Comparison of ENCODE assay signal across 8 cellular contexts in the genomic region with DNA sequence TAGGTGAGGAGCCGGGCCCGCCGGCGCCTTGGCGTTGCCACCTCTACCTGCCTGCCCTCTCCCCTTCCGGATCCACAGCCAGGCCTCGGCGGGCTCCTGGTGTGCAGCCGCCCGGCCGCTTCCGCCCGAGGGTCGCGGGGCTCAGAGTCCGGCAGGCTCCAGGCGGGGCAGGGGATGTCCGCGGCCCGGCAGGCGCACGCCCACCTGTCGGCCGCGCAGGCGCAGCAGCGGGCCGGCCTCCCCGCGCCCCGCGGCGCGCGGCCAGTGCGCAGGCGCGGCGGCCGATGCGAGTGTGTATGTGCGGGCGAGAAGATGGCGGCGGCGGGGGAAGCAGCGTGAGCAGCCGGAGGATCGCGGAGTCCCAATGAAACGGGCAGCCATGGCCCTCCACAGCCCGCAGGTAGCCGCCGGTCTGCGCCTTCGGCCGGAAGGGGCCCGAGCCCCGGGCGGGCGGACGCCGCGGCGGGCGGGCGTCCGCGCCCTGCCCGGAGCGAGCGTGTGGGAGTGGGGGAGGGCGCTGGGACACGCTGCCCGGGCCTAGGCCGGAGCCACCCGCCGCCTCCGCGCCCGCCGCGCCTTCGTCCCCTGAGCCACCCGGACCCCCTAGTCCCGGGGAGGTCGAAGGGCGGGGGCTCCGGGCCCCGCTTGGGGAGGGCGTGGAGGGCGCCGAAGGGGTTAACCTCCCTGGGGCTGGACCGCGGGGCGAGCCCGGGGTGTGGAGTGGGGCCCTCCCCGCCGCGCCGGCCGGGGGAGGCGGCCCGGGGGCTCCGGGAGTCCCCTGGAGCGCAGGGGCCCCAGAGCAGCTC. TPM values are rescaled to one million over a fixed set of nuclear protein-coding genes. Genes with fewer than 3 reads are reported as not detected.
DNase-seq lines count a peak whose midpoint lies in the region; ATAC-seq and TF ChIP-seq lines count a peak whose summit lies in the region.

A gene with protein sequence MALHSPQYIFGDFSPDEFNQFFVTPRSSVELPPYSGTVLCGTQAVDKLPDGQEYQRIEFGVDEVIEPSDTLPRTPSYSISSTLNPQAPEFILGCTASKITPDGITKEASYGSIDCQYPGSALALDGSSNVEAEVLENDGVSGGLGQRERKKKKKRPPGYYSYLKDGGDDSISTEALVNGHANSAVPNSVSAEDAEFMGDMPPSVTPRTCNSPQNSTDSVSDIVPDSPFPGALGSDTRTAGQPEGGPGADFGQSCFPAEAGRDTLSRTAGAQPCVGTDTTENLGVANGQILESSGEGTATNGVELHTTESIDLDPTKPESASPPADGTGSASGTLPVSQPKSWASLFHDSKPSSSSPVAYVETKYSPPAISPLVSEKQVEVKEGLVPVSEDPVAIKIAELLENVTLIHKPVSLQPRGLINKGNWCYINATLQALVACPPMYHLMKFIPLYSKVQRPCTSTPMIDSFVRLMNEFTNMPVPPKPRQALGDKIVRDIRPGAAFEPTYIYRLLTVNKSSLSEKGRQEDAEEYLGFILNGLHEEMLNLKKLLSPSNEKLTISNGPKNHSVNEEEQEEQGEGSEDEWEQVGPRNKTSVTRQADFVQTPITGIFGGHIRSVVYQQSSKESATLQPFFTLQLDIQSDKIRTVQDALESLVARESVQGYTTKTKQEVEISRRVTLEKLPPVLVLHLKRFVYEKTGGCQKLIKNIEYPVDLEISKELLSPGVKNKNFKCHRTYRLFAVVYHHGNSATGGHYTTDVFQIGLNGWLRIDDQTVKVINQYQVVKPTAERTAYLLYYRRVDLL (plus strand): TSS at position 289 of the 806 bp plus-strand sequence. CDS start 91 bp downstream, at position 380.

- intact Hi-C loops in Caco-2 (cut with micrococcal nuclease; ENCODE audit: unreplicated experiment), result loop anchor here (1.0 kb wide), 1 partner anchor 26 kb away; no protein-coding TSS in a partner anchor
- intact Hi-C loops in PC-3 (cut with micrococcal nuclease), result no loop called here
- intact Hi-C loops in esophagus muscularis mucosa (cut with DNase I), result no loop called here

- H3K27ac ChIP-seq in PC-3 (ENCODE audit: low read length) (0 out of 2 replicates have a peak within 1 kb of the TSS, but pooled peaks have one; percentile 18), esophagus muscularis mucosa (replicated peaks in 1 of 4) (peak within 1 kb of the TSS; percentile 80 to 89 (median 88)), muscle layer of duodenum (ENCODE audit: low read length) (peak within 1 kb of the TSS; percentile 77)

- peak within 1 kb of the TSS; percentile 97 for H3K4me2 ChIP-seq in PC-3 (ENCODE audit: low read length)

- H3K9me3 Mint-ChIP-seq in Caco-2 (ENCODE audit: unreplicated experiment), result no peaks in the 10 kb centered on the region

- peaks cover 51% of the 10 kb centered on the region for H3K79me2 ChIP-seq in PC-3 (ENCODE audit: low read length)

- H3K9me3 ChIP-seq in Caco-2 (no peaks in the 10 kb centered on the region), PC-3 (ENCODE audit: low read length) (no peaks in the 10 kb centered on the region), esophagus muscularis mucosa (no peaks in the 10 kb centered on the region), muscle layer of duodenum (ENCODE audit: control insufficient read depth in 1 of 2, low read length in 2 of 2) (no peaks in the 10 kb centered on the region)

- POLR2A ChIA-PET in Caco-2 (lab: Charles Lee) (interaction anchor here (0.5 kb wide), 1 partner anchor 857 kb away, joined by 3 read pairs; no protein-coding TSS in a partner anchor), PC-3 (lab: Charles Lee; ENCODE audit: unreplicated experiment) (no interaction called here)

- under 1% methylated on average over 59 of the region's 106 CpGs for WGBS in esophagus muscularis mucosa

- H3K4me3 ChIP-seq in Caco-2 (ENCODE audit: low read depth, low read length) (peak within 1 kb of the TSS; percentile 83), PC-3 (ENCODE audit: low read length) (peak within 1 kb of the TSS; percentile 94), esophagus muscularis mucosa (peak within 1 kb of the TSS; percentile 70 to 99 (median 95)), muscle layer of duodenum (ENCODE audit: low read depth in 1 of 2, low read length in 2 of 2) (peak within 1 kb of the TSS; percentile 95 to 97)

- no peak for TF ChIP-seq EP300 in esophagus muscularis mucosa (IDR thresholded peaks at IDR 0.05)

- H3K4me1 ChIP-seq in Caco-2, result peaks cover 19% of the 10 kb centered on the region
- peaks cover 17% of the 10 kb centered on the region for H3K4me1 ChIP-seq in PC-3 (ENCODE audit: insufficient read depth, low read length)
- H3K4me1 ChIP-seq in esophagus muscularis mucosa, result peaks cover 16 to 46% (median 40%) of the 10 kb centered on the region in 4 donors
- peaks cover 8 to 16% of the 10 kb centered on the region in 2 donors for H3K4me1 ChIP-seq in muscle layer of duodenum (ENCODE audit: control insufficient read depth in 1 of 2, insufficient read depth in 2 of 2, low read length in 2 of 2)

- peak within 1 kb of the TSS; percentile 94 for H3K4me3 Mint-ChIP-seq in Caco-2 (ENCODE audit: unreplicated experiment)

- BruUV-seq in Caco-2 (replicated peaks; lab: Mats Ljungman, UMichigan) (no TSS peak), PC-3 (replicated peaks; lab: Mats Ljungman, UMichigan) (no TSS peak)

- H3K27ac Mint-ChIP-seq in Caco-2 (ENCODE audit: unreplicated experiment), result peak within 1 kb of the TSS; percentile 91

- DNase-seq in Caco-2 (peak; percentile 86 to 93), GM20000 (ENCODE audit: low spot score) (peak; percentile 99), HUDEP-2 (lab: John Stamatoyannopoulos, UW; ENCODE audit: unreplicated experiment in 76 of 76) (peak in 65 of 76 experiments; percentile 7 to 80 (median 59)), PC-3 (peak; percentile 72), esophagus muscularis mucosa (ENCODE audit: extremely low spot score) (no peak)
- DNase-seq in activated T-cell treated with anti-CD3 and anti-CD28 coated beads, Interleukin-2, amount 50 U/mL, for 1 hour, result peak; percentile 87
- DNase-seq in stimulated activated CD8-positive, alpha-beta memory T cell treated with anti-CD3 and anti-CD28 coated beads, Interleukin-7, amount 100 ng/mL, for 24 hours (ENCODE audit: low read depth), result peak; percentile 48

- no peaks in the 10 kb centered on the region for H3K9me2 ChIP-seq in PC-3 (replicated peaks; ENCODE audit: low read length)

- H2AFZ ChIP-seq in PC-3 (ENCODE audit: low read length), result peak within 1 kb of the TSS; percentile 94

- H3F3A ChIP-seq in PC-3 (ENCODE audit: low read length, unreplicated experiment), result no peaks in the 10 kb centered on the region

- no peaks in the 10 kb centered on the region for H3K27me3 Mint-ChIP-seq in Caco-2 (ENCODE audit: insufficient read depth, unreplicated experiment)

- no peaks in the 10 kb centered on the region for H3K36me3 ChIP-seq in Caco-2 (ENCODE audit: control insufficient read depth, insufficient read depth, low read length)
- H3K36me3 ChIP-seq in PC-3 (ENCODE audit: low read depth, low read length), result 0 out of 2 replicates have a peak, but pooled peaks cover 3% of the 10 kb centered on the region
- H3K36me3 ChIP-seq in esophagus muscularis mucosa, result no peaks in the 10 kb centered on the region
- no peaks in the 10 kb centered on the region for H3K36me3 ChIP-seq in muscle layer of duodenum (ENCODE audit: control insufficient read depth in 1 of 2, insufficient read depth in 2 of 2, low read length in 2 of 2)

- no peak for TF ChIP-seq POLR2A in esophagus muscularis mucosa (IDR thresholded peaks at IDR 0.05; ENCODE audit: low read depth)

- CTCF ChIA-PET in Caco-2 (lab: Charles Lee), result interaction anchor here (1.0 to 2.5 kb wide), 2 partner anchors 26 to 28 kb away, joined by 6 to 17 read pairs; no protein-coding TSS in a partner anchor
- CTCF ChIA-PET in PC-3 (lab: Charles Lee), result no interaction called here

- peaks cover 19% of the 10 kb centered on the region for H3K4me1 Mint-ChIP-seq in Caco-2 (ENCODE audit: low read depth, unreplicated experiment)

- peak; percentile 81 for ATAC-seq in PC-3

- H4K20me1 ChIP-seq in PC-3 (ENCODE audit: low read length), result peaks cover 42% of the 10 kb centered on the region

- TF ChIP-seq CTCF in Caco-2 (IDR thresholded peaks at IDR 0.05; ENCODE audit: insufficient read depth in 1 of 2, low read depth in 1 of 2, low read length in 1 of 2, severe bottlenecking in 1 of 2, unreplicated experiment in 1 of 2) (no peak), GM20000 (IDR thresholded peaks at IDR 0.05; ENCODE audit: extremely low read depth, missing control alignments) (no peak), PC-3 (conservative IDR thresholded peaks at IDR 0.05; ENCODE audit: low read depth, low read length) (no peak), esophagus muscularis mucosa (IDR thresholded peaks at IDR 0.05) (no peak)

- H3K9ac ChIP-seq in PC-3 (ENCODE audit: low read length), result peak within 1 kb of the TSS; percentile 93

- H3K36me3 Mint-ChIP-seq in Caco-2 (ENCODE audit: insufficient read depth, unreplicated experiment), result peaks cover 15% of the 10 kb centered on the region

- H3K27me3 ChIP-seq in Caco-2 (replicated peaks; ENCODE audit: control insufficient read depth, insufficient read depth, low read length), result no peaks in the 10 kb centered on the region
- no peaks in the 10 kb centered on the region for H3K27me3 ChIP-seq in PC-3 (ENCODE audit: low read length)
- no peaks in the 10 kb centered on the region for H3K27me3 ChIP-seq in esophagus muscularis mucosa
- H3K27me3 ChIP-seq in muscle layer of duodenum (ENCODE audit: low read depth, low read length), result no peaks in the 10 kb centered on the region

RNA-seq across cellular contexts. Expression of the gene that starts here (rescaled TPM):
- total RNA-seq in Caco-2 (2022), result 144 and 147 TPM in 2 replicates
- total RNA-seq in PC-3 (2014; rRNA removed), result 50.4 and 62.3 TPM in 2 replicates
- total RNA-seq in esophagus muscularis mucosa, result 10 to 100 TPM; 45.3 to 71.2 (median 59.3) TPM

Comparison
In these comparisons a context has a peak if more than half of its experiments do, and no peak if none do; other contexts are left out.
1. H3K27ac ChIP-seq: peak in every context shown above with its lines; median percentile 88 in esophagus muscularis mucosa; 77 in muscle layer of duodenum; 18 in PC-3.